Comparison of ENCODE assay signal across 11 cellular contexts in genomic region chr3:172213168-172213567, GRCh38.
DNase-seq lines count a peak whose midpoint lies in the region; ATAC-seq lines count a peak whose summit lies in the region.
"Had no signal": no experiment of that assay in that cellular context is flagged by ENCODE, and none has a peak within 500 bp of the region (broad histone marks: within the 10 kb centered on the region; RNA-seq: fewer than 3 reads in every experiment).

No MANE protein-coding gene starts in this region.

- H3K27ac Mint-ChIP-seq in T-helper 2 cell treated with Interferon-gamma antibody and Interleukin-4, amounts not matched to agents 5 μg/mL and 100 μg/mL, for 36 hours = no peak overlapping the region
- H3K27ac Mint-ChIP-seq: memory B cell had no signal

- H3K36me3 Mint-ChIP-seq in T-helper 2 cell treated with Interferon-gamma antibody and Interleukin-4, amounts not matched to agents 5 μg/mL and 100 μg/mL, for 36 hours (ENCODE audit: low read depth) = peaks cover 3% of the 10 kb centered on the region

- no peaks in the 10 kb centered on the region for H3K27me3 Mint-ChIP-seq in T-helper 2 cell treated with Interferon-gamma antibody and Interleukin-4, amounts not matched to agents 5 μg/mL and 100 μg/mL, for 36 hours (ENCODE audit: low read depth)
- H3K27me3 Mint-ChIP-seq: memory B cell had no signal

- H3K4me1 Mint-ChIP-seq in T-helper 2 cell treated with Interferon-gamma antibody and Interleukin-4, amounts not matched to agents 5 μg/mL and 100 μg/mL, for 36 hours (ENCODE audit: low read depth) = peaks cover 12% of the 10 kb centered on the region
- H3K4me1 Mint-ChIP-seq: memory B cell had no signal

- DNase-seq in EL = peak; percentile 58
- peak; percentile 47 for DNase-seq in T-helper 2 cell treated with Interferon-gamma antibody and Interleukin-4, amounts not matched to agents 5 μg/mL and 100 μg/mL, for 36 hours (ENCODE audit: low spot score)
- DNase-seq in left colon = no peak
- DNase-seq in NCI-H2171 (lab: John Stamatoyannopoulos, UW) = no peak
- no peak for DNase-seq in NK-92 treated with Interleukin-12 subunit alpha and Interleukin-12 subunit beta, amount 100 ng/mL, for 24 hours (lab: John Stamatoyannopoulos, UW)
- DNase-seq in AML-193 (lab: John Stamatoyannopoulos, UW) = no peak
- DNase-seq: gastrocnemius medialis, T-helper 1 cell had no signal

- no peaks in the 10 kb centered on the region for H3K9me3 Mint-ChIP-seq in T-helper 2 cell treated with Interferon-gamma antibody and Interleukin-4, amounts not matched to agents 5 μg/mL and 100 μg/mL, for 36 hours
- H3K9me3 Mint-ChIP-seq: memory B cell had no signal

- peak; percentile 61 for ATAC-seq in GM19463 (IDR thresholded peaks at IDR 0.05; ENCODE audit: unreplicated experiment)
- peak; percentile 48 for ATAC-seq in left colon
- ATAC-seq in GM21381 (IDR thresholded peaks at IDR 0.05; ENCODE audit: unreplicated experiment) = no peak

- no peak overlapping the region for H3K4me3 Mint-ChIP-seq in T-helper 2 cell treated with Interferon-gamma antibody and Interleukin-4, amounts not matched to agents 5 μg/mL and 100 μg/mL, for 36 hours
- H3K4me3 Mint-ChIP-seq: memory B cell had no signal

- intact Hi-C loops in left colon (cut with DNase I, micrococcal nuclease) = no loop called here

Comparison
In these comparisons a context has a peak if more than half of its experiments do, and no peak if none do; other contexts are left out.
1. DNase-seq: peak in EL (single experiment) and T-helper 2 cell treated with Interferon-gamma antibody and Interleukin-4, amounts not matched to agents 5 μg/mL and 100 μg/mL, for 36 hours (single experiment); none in left colon (0 of 2), NCI-H2171 (single experiment), NK-92 treated with Interleukin-12 subunit alpha and Interleukin-12 subunit beta, amount 100 ng/mL, for 24 hours (single experiment) and AML-193 (0 of 2).